14 cellular contexts compared by ENCODE assay signal in genomic region chr13:85616275-85616674, GRCh38.
"Had no signal": no experiment of that assay in that cellular context is flagged by ENCODE, and none has a peak within 500 bp of the region (broad histone marks: within the 10 kb centered on the region; RNA-seq: fewer than 3 reads in every experiment).

No MANE protein-coding gene starts in this region.

- H3K9me3 ChIP-seq: prostate gland, right atrium auricular region, tibial artery had no signal

- ATAC-seq: left ventricle myocardium superior; naive thymus-derived CD4-positive, alpha-beta T cell; stimulated activated naive CD8-positive, alpha-beta T cell treated with anti-CD3 and anti-CD28 coated beads, Interleukin-15, Interleukin-2, amounts not matched to agents 100 U/mL and 50 U/mL, for 24 hours had no signal

- H3K27me3 ChIP-seq: neural progenitor cell, right atrium auricular region, tibial artery had no signal

- H3K36me3 ChIP-seq: neural progenitor cell, prostate gland, right atrium auricular region, tibial artery had no signal

- H3K27ac Mint-ChIP-seq: activated naive CD8-positive, alpha-beta T cell; naive thymus-derived CD4-positive, alpha-beta T cell; neural progenitor cell; T-helper 2 cell treated with Interferon-gamma antibody and Interleukin-4, amounts not matched to agents 5 μg/mL and 100 μg/mL, for 36 hours had no signal

- H3K9ac ChIP-seq: neural progenitor cell had no signal

- H3K4me2 ChIP-seq: neural progenitor cell had no signal

- H3K4me1 Mint-ChIP-seq: naive thymus-derived CD4-positive, alpha-beta T cell; neural progenitor cell had no signal

- H3K27me3 Mint-ChIP-seq: activated naive CD8-positive, alpha-beta T cell; naive thymus-derived CD4-positive, alpha-beta T cell had no signal

- H3K4me1 ChIP-seq: neural progenitor cell, prostate gland, right atrium auricular region, tibial artery had no signal

- H3K4me3 ChIP-seq: neural progenitor cell, prostate gland, right atrium auricular region, skin epidermis, tibial artery had no signal

- H3K4me3 Mint-ChIP-seq: activated naive CD8-positive, alpha-beta T cell; naive thymus-derived CD4-positive, alpha-beta T cell; neural progenitor cell; T-helper 2 cell treated with Interferon-gamma antibody and Interleukin-4, amounts not matched to agents 5 μg/mL and 100 μg/mL, for 36 hours had no signal

- DNase-seq: activated CD4-positive, alpha-beta T cell treated with anti-CD3 and anti-CD28 coated beads, Interleukin-2, amount 50 U/mL, for 4 hours; caudate nucleus; left ventricle myocardium superior; mesenchymal stem cell; naive thymus-derived CD4-positive, alpha-beta T cell; stimulated activated naive CD8-positive, alpha-beta T cell treated with anti-CD3 and anti-CD28 coated beads, Interleukin-15, Interleukin-2, amounts not matched to agents 100 U/mL and 50 U/mL, for 24 hours; substantia nigra; tibial artery had no signal

- H3K27ac ChIP-seq: neural progenitor cell, prostate gland, right atrium auricular region, skin epidermis, tibial artery had no signal

- H3K36me3 Mint-ChIP-seq: activated naive CD8-positive, alpha-beta T cell; naive thymus-derived CD4-positive, alpha-beta T cell; neural progenitor cell had no signal

- H3K9me3 Mint-ChIP-seq: neural progenitor cell had no signal
